Comparison of ENCODE assay signal across 9 cellular contexts in the genomic region with DNA sequence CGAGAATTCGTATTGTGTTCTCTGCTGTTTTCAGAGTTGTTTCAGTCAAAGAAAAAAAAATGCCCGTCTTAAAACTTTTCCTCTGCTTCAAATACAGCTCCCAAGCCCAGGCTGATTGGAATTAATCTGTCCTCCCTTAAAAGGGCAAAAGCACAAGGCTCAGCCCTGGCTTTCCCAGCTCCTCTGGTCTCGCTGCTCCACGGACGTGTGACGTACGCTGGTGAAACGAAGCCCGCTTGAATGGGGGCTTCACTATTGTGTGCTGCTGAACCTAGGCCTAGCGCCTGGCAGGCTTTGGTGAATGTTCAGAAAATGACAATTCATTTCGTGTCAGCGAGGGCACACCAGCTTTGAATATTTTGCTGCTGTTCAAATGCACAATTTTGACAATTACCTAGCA. TPM values are rescaled to one million over a fixed set of nuclear protein-coding genes. Genes with fewer than 3 reads are reported as not detected.
A peak's percentile ranks its signal among the peaks of the same experiment; 100 is the strongest.
DNase-seq lines count a peak whose midpoint lies in the region; ATAC-seq lines count a peak whose summit lies in the region.
"Had no signal": no experiment of that assay in that cellular context is flagged by ENCODE, and none has a peak within 500 bp of the region (broad histone marks: within the 10 kb centered on the region; RNA-seq: fewer than 3 reads in every experiment).

No MANE protein-coding gene starts in this region.

- H3K9me3 ChIP-seq in mucosa of rectum (ENCODE audit: control insufficient read depth in 2 of 2, low read length in 2 of 2), result peaks cover 5 to 8% of the 10 kb centered on the region in 2 donors

- H3K9me3 Mint-ChIP-seq in stimulated activated naive B cell treated with anti-CD40 and anti-IgM and Interleukin-4, amounts not matched to agents 10 μg/mL and 1 μg/mL and 100 μg/mL, for 72 hours, result peaks cover 6 to 13% of the 10 kb centered on the region in 2 donors

- H3K27ac ChIP-seq in caudate nucleus (ENCODE audit: low read depth, low read length) (peak overlapping the region; percentile 87), mucosa of rectum (ENCODE audit: low read depth in 2 of 2, low read length in 2 of 2) (peak overlapping the region; percentile 72 to 77)

- no peaks in the 10 kb centered on the region for H3K27me3 ChIP-seq in H7 (ENCODE audit: control insufficient read depth, insufficient read depth, low read length)
- H3K27me3 ChIP-seq in mucosa of rectum (ENCODE audit: control insufficient read depth in 2 of 2, insufficient read depth in 2 of 2, low read length in 2 of 2), result no peaks in the 10 kb centered on the region

- ATAC-seq in stimulated activated naive B cell treated with anti-CD40 and anti-IgM and Interleukin-4, amounts not matched to agents 10 μg/mL and 1 μg/mL and 100 μg/mL, for 72 hours (replicated peaks), result no peak
- no peak for ATAC-seq in GM21723 (IDR thresholded peaks at IDR 0.05; ENCODE audit: unreplicated experiment)

- H3K4me1 ChIP-seq in mucosa of rectum (ENCODE audit: control insufficient read depth in 2 of 2, insufficient read depth in 2 of 2, low read length in 2 of 2), result peaks cover 0 to 5% of the 10 kb centered on the region in 2 donors

- peaks cover 29 to 38% of the 10 kb centered on the region in 2 donors for H3K36me3 Mint-ChIP-seq in stimulated activated naive B cell treated with anti-CD40 and anti-IgM and Interleukin-4, amounts not matched to agents 10 μg/mL and 1 μg/mL and 100 μg/mL, for 72 hours

- peaks cover 2% of the 10 kb centered on the region for H3K36me3 ChIP-seq in H7 (replicated peaks; ENCODE audit: control insufficient read depth, insufficient read depth, low read length)
- peaks cover 0 to 2% of the 10 kb centered on the region in 2 donors for H3K36me3 ChIP-seq in mucosa of rectum (ENCODE audit: control insufficient read depth in 2 of 2, insufficient read depth in 2 of 2, low read length in 2 of 2)

- H3K9ac ChIP-seq in mucosa of rectum (ENCODE audit: low read depth in 1 of 2, low read length in 2 of 2), result peak overlapping the region; percentile 58 to 60

- peaks cover 8 to 18% of the 10 kb centered on the region in 2 donors for H3K4me1 Mint-ChIP-seq in stimulated activated naive B cell treated with anti-CD40 and anti-IgM and Interleukin-4, amounts not matched to agents 10 μg/mL and 1 μg/mL and 100 μg/mL, for 72 hours

- peak overlapping the region; percentile 81 to 91 for H3K4me3 Mint-ChIP-seq in stimulated activated naive B cell treated with anti-CD40 and anti-IgM and Interleukin-4, amounts not matched to agents 10 μg/mL and 1 μg/mL and 100 μg/mL, for 72 hours

- peak overlapping the region; percentile 95 for H3K27ac Mint-ChIP-seq in stimulated activated naive B cell treated with anti-CD40 and anti-IgM and Interleukin-4, amounts not matched to agents 10 μg/mL and 1 μg/mL and 100 μg/mL, for 72 hours

- DNase-seq in H7 (peak; percentile 58), caudate nucleus (lab: John Stamatoyannopoulos, UW) (peak in 3 of 61 donors; percentile 30 to 37 (median 35)), CD1c-positive myeloid dendritic cell (ENCODE audit: extremely low spot score) (no peak), NCI-H1105 treated with DMSO at 0.1 percent for 48 hours (lab: John Stamatoyannopoulos, UW) (no peak)
- no peak for DNase-seq in stimulated activated naive B cell treated with anti-CD40 and anti-IgM and Interleukin-4, amounts not matched to agents 10 μg/mL and 1 μg/mL and 100 μg/mL, for 72 hours
- DNase-seq in activated CD4-positive, alpha-beta T cell treated with anti-CD3 and anti-CD28 coated beads, Interleukin-2, amount 50 U/mL, for 48 hours, result no peak

- H3K27me3 Mint-ChIP-seq in stimulated activated naive B cell treated with anti-CD40 and anti-IgM and Interleukin-4, amounts not matched to agents 10 μg/mL and 1 μg/mL and 100 μg/mL, for 72 hours, result peaks cover 19 to 22% of the 10 kb centered on the region in 2 donors

- H3K4me3 ChIP-seq in H7 (ENCODE audit: insufficient read depth, low read depth, low read length), result no peak overlapping the region
- peak overlapping the region; percentile 63 to 67 for H3K4me3 ChIP-seq in mucosa of rectum (ENCODE audit: low read length in 2 of 2)

RNA-seq across cellular contexts. Expression of a gene that starts 0.7 kb away (rescaled TPM):
- 0.07 TPM in 1 of 2 replicates, not detected in the other for total RNA-seq in H7 (2014; rRNA removed; shearing (Covaris generic))

RNA-seq across cellular contexts. Expression of a gene that starts 24.6 kb away (rescaled TPM):
- total RNA-seq in H7 (2014; rRNA removed; shearing (Covaris generic)), result not detected in 2 replicates
- total RNA-seq: kidney epithelial cell had no signal

RNA-seq across cellular contexts. Expression of a gene that starts 39.6 kb away (rescaled TPM):
- 9.2 and 16.0 TPM in 2 replicates for total RNA-seq in H7 (2014; rRNA removed; shearing (Covaris generic))

RNA-seq across cellular contexts. Expression of a gene that starts 55.8 kb away (rescaled TPM):
- 16.9 and 19.7 TPM in 2 replicates for total RNA-seq in H7 (2014; rRNA removed; shearing (Covaris generic))
